11 cellular contexts compared by ENCODE assay signal in the genomic region with DNA sequence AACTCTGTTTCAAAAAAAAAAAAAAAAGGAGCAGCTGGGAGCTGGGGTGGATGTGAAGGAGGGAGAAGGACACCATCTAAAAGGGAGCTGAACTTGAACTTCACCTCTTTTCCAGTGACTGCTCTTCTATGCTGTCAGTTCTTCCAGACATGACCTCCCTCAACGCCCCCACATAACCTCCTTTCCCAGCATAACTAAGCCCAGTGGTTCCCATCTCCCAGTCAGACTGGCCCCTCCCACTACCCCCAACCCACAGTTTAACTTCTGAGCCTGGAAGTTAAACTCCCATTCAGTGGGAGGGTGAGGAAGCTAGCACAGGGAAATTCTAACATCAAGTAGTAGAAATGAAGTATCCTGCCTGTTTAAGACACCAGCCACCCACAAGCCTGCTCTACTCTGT. TPM values are rescaled to one million over a fixed set of nuclear protein-coding genes. Genes with fewer than 3 reads are reported as not detected.
A peak's percentile ranks its signal among the peaks of the same experiment; 100 is the strongest.
DNase-seq lines count a peak whose midpoint lies in the region; ATAC-seq and TF ChIP-seq lines count a peak whose summit lies in the region.
"Had no signal": no experiment of that assay in that cellular context is flagged by ENCODE, and none has a peak within 500 bp of the region (broad histone marks: within the 10 kb centered on the region; RNA-seq: fewer than 3 reads in every experiment).

No MANE protein-coding gene starts in this region.

- H3K27me3 ChIP-seq in fibroblast of lung (ENCODE audit: control insufficient read depth, insufficient read depth, low read length): no peaks in the 10 kb centered on the region

- POLR2A ChIA-PET in WTC11 (lab: Charles Lee): no interaction called here

- H3K36me3 Mint-ChIP-seq in activated T-cell treated with anti-CD3 and anti-CD28 coated beads, Interleukin-2, amount 50 U/mL, for 4 hours (ENCODE audit: insufficient read depth): peaks cover 27% of the 10 kb centered on the region
- peaks cover 20% of the 10 kb centered on the region for H3K36me3 Mint-ChIP-seq in WTC11
- H3K36me3 Mint-ChIP-seq in stimulated activated effector memory CD8-positive, alpha-beta T cell treated with anti-CD3 and anti-CD28 coated beads, Interleukin-12 subunit alpha, Interleukin-12 subunit beta, amount 100 ng/mL, for 72 hours: peaks cover 73% of the 10 kb centered on the region

- H3K27ac ChIP-seq in fibroblast of lung (ENCODE audit: insufficient read depth, low read length): no peak overlapping the region

- no peaks in the 10 kb centered on the region for H4K20me1 ChIP-seq in fibroblast of lung (ENCODE audit: control insufficient read depth, extremely low read depth, insufficient read depth, low read length)

- peaks cover 12% of the 10 kb centered on the region for H3K4me1 ChIP-seq in fibroblast of lung (ENCODE audit: control insufficient read depth, extremely low read depth, insufficient read depth, low read length)

- no peak for TF ChIP-seq CTCF in WTC11 (IDR thresholded peaks at IDR 0.05)
- TF ChIP-seq CTCF in fibroblast of lung (conservative IDR thresholded peaks at IDR 0.05 in 1 of 2, IDR thresholded peaks at IDR 0.05 in 1 of 2; ENCODE audit: low read depth in 1 of 2, low read length in 2 of 2): no peak

- peaks cover 50% of the 10 kb centered on the region for H3K79me2 ChIP-seq in fibroblast of lung (ENCODE audit: control insufficient read depth, insufficient read depth, low read length)

- DNase-seq in activated T-cell treated with anti-CD3 and anti-CD28 coated beads, Interleukin-2, amount 50 U/mL, for 4 hours: no peak
- DNase-seq in activated T-cell treated with anti-CD3 and anti-CD28 coated beads for 4 hours (no peak), WTC11 (ENCODE audit: low spot score) (no peak), fibroblast of lung (ENCODE audit: low read depth in 2 of 2) (no peak), T1000 (lab: John Stamatoyannopoulos, UW) (no peak), DMS79 (lab: John Stamatoyannopoulos, UW) (no peak)
- DNase-seq in stimulated activated effector memory CD8-positive, alpha-beta T cell treated with anti-CD3 and anti-CD28 coated beads, Interleukin-12 subunit alpha, Interleukin-12 subunit beta, amount 100 ng/mL, for 72 hours (ENCODE audit: low spot score in 2 of 2): no peak
- DNase-seq: NCI-H1436 had no signal

- H3K4me3 Mint-ChIP-seq in activated T-cell treated with anti-CD3 and anti-CD28 coated beads, Interleukin-2, amount 50 U/mL, for 4 hours: peak overlapping the region; percentile 97
- H3K4me3 Mint-ChIP-seq in WTC11: no peak overlapping the region
- H3K4me3 Mint-ChIP-seq in stimulated activated effector memory CD8-positive, alpha-beta T cell treated with anti-CD3 and anti-CD28 coated beads, Interleukin-12 subunit alpha, Interleukin-12 subunit beta, amount 100 ng/mL, for 72 hours: peak overlapping the region; percentile 87

- peaks cover 49% of the 10 kb centered on the region for H3K4me1 Mint-ChIP-seq in activated T-cell treated with anti-CD3 and anti-CD28 coated beads, Interleukin-2, amount 50 U/mL, for 4 hours (ENCODE audit: low read depth)
- H3K4me1 Mint-ChIP-seq in WTC11: peaks cover 11% of the 10 kb centered on the region
- peaks cover 58% of the 10 kb centered on the region for H3K4me1 Mint-ChIP-seq in stimulated activated effector memory CD8-positive, alpha-beta T cell treated with anti-CD3 and anti-CD28 coated beads, Interleukin-12 subunit alpha, Interleukin-12 subunit beta, amount 100 ng/mL, for 72 hours

- peak overlapping the region; percentile 25 for H3K4me2 ChIP-seq in fibroblast of lung (ENCODE audit: extremely low read depth, insufficient read depth, low read length)

- H3K27ac Mint-ChIP-seq in WTC11: peak overlapping the region; percentile 53; the same call in 1 of the 2 replicates
- peak overlapping the region; percentile 97 for H3K27ac Mint-ChIP-seq in stimulated activated effector memory CD8-positive, alpha-beta T cell treated with anti-CD3 and anti-CD28 coated beads, Interleukin-12 subunit alpha, Interleukin-12 subunit beta, amount 100 ng/mL, for 72 hours

- H3K27me3 Mint-ChIP-seq in activated T-cell treated with anti-CD3 and anti-CD28 coated beads, Interleukin-2, amount 50 U/mL, for 4 hours (ENCODE audit: low read depth): no peaks in the 10 kb centered on the region
- no peaks in the 10 kb centered on the region for H3K27me3 Mint-ChIP-seq in WTC11 (ENCODE audit: low read depth)

- peak overlapping the region in 1 of 4 experiments; percentile 100 for H3K4me3 ChIP-seq in fibroblast of lung (replicated peaks in 1 of 4; ENCODE audit: control extremely low read depth in 1 of 4, insufficient read depth in 1 of 4, low read depth in 3 of 4, low read length in 4 of 4)

- H3K9me3 ChIP-seq in fibroblast of lung (ENCODE audit: control insufficient read depth, insufficient read depth, low read depth, low read length): no peaks in the 10 kb centered on the region

- H3K9me3 Mint-ChIP-seq in activated T-cell treated with anti-CD3 and anti-CD28 coated beads, Interleukin-2, amount 50 U/mL, for 4 hours: no peaks in the 10 kb centered on the region
- no peaks in the 10 kb centered on the region for H3K9me3 Mint-ChIP-seq in WTC11
- no peaks in the 10 kb centered on the region for H3K9me3 Mint-ChIP-seq in stimulated activated effector memory CD8-positive, alpha-beta T cell treated with anti-CD3 and anti-CD28 coated beads, Interleukin-12 subunit alpha, Interleukin-12 subunit beta, amount 100 ng/mL, for 72 hours

- no peak for ATAC-seq in activated T-cell treated with anti-CD3 and anti-CD28 coated beads, Interleukin-2, amount 50 U/mL, for 4 hours
- no peak for ATAC-seq in WTC11
- ATAC-seq in stimulated activated effector memory CD8-positive, alpha-beta T cell treated with anti-CD3 and anti-CD28 coated beads, Interleukin-12 subunit alpha, Interleukin-12 subunit beta, amount 100 ng/mL, for 72 hours: no peak
- ATAC-seq in GM19351 (IDR thresholded peaks at IDR 0.05; ENCODE audit: unreplicated experiment): no peak

- CTCF ChIA-PET in WTC11 (lab: Charles Lee): no interaction called here

- H2AFZ ChIP-seq in fibroblast of lung (ENCODE audit: low read length): no peak overlapping the region

- H3K9ac ChIP-seq in fibroblast of lung (ENCODE audit: insufficient read depth, low read length): no peak overlapping the region

- peaks cover 29% of the 10 kb centered on the region for H3K36me3 ChIP-seq in fibroblast of lung (ENCODE audit: control insufficient read depth, insufficient read depth, low read length)

TF ChIP-seq in WTC11, 78 proteins besides CTCF, POLR2A, EP300 and RAD21:
- TF ChIP-seq ETV6 (CRISPR knock-in tag; IDR thresholded peaks at IDR 0.05) (no peak), JAZF1 (CRISPR knock-in tag; IDR thresholded peaks at IDR 0.05) (no peak)

RNA-seq across cellular contexts. Expression of a gene that starts 1.8 kb away (rescaled TPM):
- 10 to 100 TPM; 52.9 to 63.8 (median 53.4) TPM for total RNA-seq in activated T-cell treated with anti-CD3 and anti-CD28 coated beads, Interleukin-2, amount 50 U/mL, for 4 hours
- 45.1 to 53.0 TPM (median 45.9 TPM) in 3 replicates for total RNA-seq in WTC11 (2021)
- 28.8 and 38.0 TPM in 2 replicates for total RNA-seq in fibroblast of lung
- 34.4 and 41.0 TPM in 2 replicates for polyA plus RNA-seq in fibroblast of lung
- polyA plus RNA-seq in fibroblast of lung (2012): 118 TPM in 2 replicates
- polyA minus RNA-seq in fibroblast of lung (ENCODE audit: low replicate concordance): 749 and 906 TPM in 2 replicates

RNA-seq across cellular contexts. Expression of a gene that starts 2.2 kb away (rescaled TPM):
- total RNA-seq in activated T-cell treated with anti-CD3 and anti-CD28 coated beads, Interleukin-2, amount 50 U/mL, for 4 hours: 10 to 100 TPM; 14.2 to 16.9 (median 14.8) TPM
- 13.3 to 16.0 TPM (median 15.2 TPM) in 3 replicates for total RNA-seq in WTC11 (2021)
- 6.9 and 7.9 TPM in 2 replicates for total RNA-seq in fibroblast of lung
- 4.2 and 5.9 TPM in 2 replicates for polyA plus RNA-seq in fibroblast of lung
- polyA plus RNA-seq in fibroblast of lung (2012): 6.1 and 8.3 TPM in 2 replicates
- polyA minus RNA-seq in fibroblast of lung (ENCODE audit: low replicate concordance): 6.3 and 12.7 TPM in 2 replicates

RNA-seq across cellular contexts. Expression of a gene that starts 20.4 kb away (rescaled TPM):
- under 1 TPM; 0.40 to 0.81 (median 0.41) TPM for total RNA-seq in activated T-cell treated with anti-CD3 and anti-CD28 coated beads, Interleukin-2, amount 50 U/mL, for 4 hours
- total RNA-seq in WTC11 (2021) (0.50 to 0.82 TPM (median 0.73 TPM) in 3 replicates), fibroblast of lung (not detected in 2 replicates)
- polyA plus RNA-seq in fibroblast of lung: not detected in 2 replicates
- polyA plus RNA-seq in fibroblast of lung (2012): not detected in 2 replicates
- 0.31 TPM in 1 of 2 replicates, not detected in the other for polyA minus RNA-seq in fibroblast of lung (ENCODE audit: low replicate concordance)
- total RNA-seq: pulmonary artery endothelial cell had no signal
- polyA plus RNA-seq: adipose tissue had no signal
